ENCODE assay signal across 20 cellular contexts in the genomic region with DNA sequence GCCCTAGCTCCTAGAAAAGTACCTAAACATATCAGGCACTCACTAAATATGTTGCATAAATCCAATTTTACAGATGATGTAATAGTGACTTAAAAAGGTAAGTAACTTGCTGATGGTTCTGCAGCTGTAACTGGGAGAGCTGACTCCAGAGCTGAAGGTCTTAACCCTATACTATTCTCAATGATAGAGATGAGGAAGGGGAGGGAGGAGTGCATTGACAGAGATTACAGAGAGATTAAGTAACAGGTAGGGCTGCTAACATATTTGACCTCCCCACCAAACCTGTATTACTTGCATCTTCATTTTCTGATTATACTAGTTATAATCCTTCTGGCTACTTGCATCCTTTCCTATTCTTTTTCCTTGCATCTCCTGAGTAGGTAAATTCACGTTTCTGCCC.
DNase-seq lines count a peak whose midpoint lies in the region; ATAC-seq and TF ChIP-seq lines count a peak whose summit lies in the region.
"Had no signal": no experiment of that assay in that cellular context is flagged by ENCODE, and none has a peak within 500 bp of the region (broad histone marks: within the 10 kb centered on the region; RNA-seq: fewer than 3 reads in every experiment).

No MANE protein-coding gene starts in this region.

- H3K9me3 ChIP-seq in KOPT-K1 (ENCODE audit: insufficient read depth, low read length, poor library complexity, severe bottlenecking) = no peaks in the 10 kb centered on the region
- H3K9me3 ChIP-seq: BLaER1, Caco-2, HAP-1 had no signal

- H3K36me3 ChIP-seq in KOPT-K1 (ENCODE audit: insufficient read depth, low read length) = no peaks in the 10 kb centered on the region
- H3K36me3 ChIP-seq: BLaER1, HAP-1 had no signal

- no peak for TF ChIP-seq CTCF in WTC11 (IDR thresholded peaks at IDR 0.05)

- no peak for DNase-seq in T-helper 2 cell treated with Interferon-gamma antibody and Interleukin-4, amounts not matched to agents 5 μg/mL and 100 μg/mL, for 36 hours (ENCODE audit: low spot score)
- DNase-seq in T-helper 2 cell (no peak), WTC11 (ENCODE audit: low spot score) (no peak), OCI-M2 (lab: John Stamatoyannopoulos, UW; ENCODE audit: unreplicated experiment) (no peak)
- DNase-seq: Caco-2; CD4-positive, CD25-positive, alpha-beta regulatory T cell; CD8-positive, alpha-beta T cell; DMS153; EL; GDM1; GOT3; HFFc6 had no signal

- POLR2A ChIA-PET in WTC11 (lab: Charles Lee) = no interaction called here

- no peak overlapping the region for H3K27ac Mint-ChIP-seq in T-helper 2 cell treated with Interferon-gamma antibody and Interleukin-4, amounts not matched to agents 5 μg/mL and 100 μg/mL, for 36 hours
- H3K27ac Mint-ChIP-seq in WTC11 = no peak overlapping the region
- H3K27ac Mint-ChIP-seq: B cell; CD8-positive, alpha-beta T cell; HFFc6 had no signal

- H3K36me3 Mint-ChIP-seq in T-helper 2 cell treated with Interferon-gamma antibody and Interleukin-4, amounts not matched to agents 5 μg/mL and 100 μg/mL, for 36 hours (ENCODE audit: low read depth) = peaks cover 17% of the 10 kb centered on the region
- H3K36me3 Mint-ChIP-seq in WTC11 = no peaks in the 10 kb centered on the region
- H3K36me3 Mint-ChIP-seq: CD8-positive, alpha-beta T cell had no signal

- ATAC-seq in WTC11 = peak; percentile 57; the same call in 1 of the 2 replicates
- ATAC-seq in GM18867 (IDR thresholded peaks at IDR 0.05; ENCODE audit: unreplicated experiment) = no peak
- ATAC-seq: CD8-positive, alpha-beta T cell; GM12878 had no signal

- peak overlapping the region; percentile 67 for H3K4me3 Mint-ChIP-seq in T-helper 2 cell treated with Interferon-gamma antibody and Interleukin-4, amounts not matched to agents 5 μg/mL and 100 μg/mL, for 36 hours
- H3K4me3 Mint-ChIP-seq in WTC11 = no peak overlapping the region
- H3K4me3 Mint-ChIP-seq: B cell; CD4-positive, CD25-positive, alpha-beta regulatory T cell; CD8-positive, alpha-beta T cell; HFFc6 had no signal

- peaks cover 13% of the 10 kb centered on the region for H3K9me3 Mint-ChIP-seq in T-helper 2 cell treated with Interferon-gamma antibody and Interleukin-4, amounts not matched to agents 5 μg/mL and 100 μg/mL, for 36 hours
- no peaks in the 10 kb centered on the region for H3K9me3 Mint-ChIP-seq in WTC11
- H3K9me3 Mint-ChIP-seq: CD8-positive, alpha-beta T cell had no signal

- CTCF ChIA-PET in WTC11 (lab: Charles Lee) = no interaction called here

- H3K27me3 Mint-ChIP-seq in T-helper 2 cell treated with Interferon-gamma antibody and Interleukin-4, amounts not matched to agents 5 μg/mL and 100 μg/mL, for 36 hours (ENCODE audit: low read depth) = no peaks in the 10 kb centered on the region
- no peaks in the 10 kb centered on the region for H3K27me3 Mint-ChIP-seq in WTC11 (ENCODE audit: low read depth)
- H3K27me3 Mint-ChIP-seq: B cell; CD4-positive, CD25-positive, alpha-beta regulatory T cell had no signal

- peaks cover 60% of the 10 kb centered on the region for H3K4me1 Mint-ChIP-seq in T-helper 2 cell treated with Interferon-gamma antibody and Interleukin-4, amounts not matched to agents 5 μg/mL and 100 μg/mL, for 36 hours (ENCODE audit: low read depth)
- H3K4me1 Mint-ChIP-seq in WTC11 = peaks cover 9% of the 10 kb centered on the region; the same call in 1 of the 2 replicates
- H3K4me1 Mint-ChIP-seq: B cell had no signal

- H3K27ac ChIP-seq in KOPT-K1 (ENCODE audit: low read depth, low read length, poor library complexity, severe bottlenecking) = peak overlapping the region; percentile 78
- H3K27ac ChIP-seq: 22Rv1, BLaER1, C4-2B had no signal

TF ChIP-seq in WTC11, 78 proteins besides CTCF, POLR2A, EP300 and RAD21:
- no peak for TF ChIP-seq TEAD4 (CRISPR knock-in tag; IDR thresholded peaks at IDR 0.05)
- no peak for TF ChIP-seq NR3C1 (CRISPR knock-in tag; conservative IDR thresholded peaks at IDR 0.05; ENCODE audit: low read depth)
- no peak for TF ChIP-seq ZNF425 (CRISPR knock-in tag; conservative IDR thresholded peaks at IDR 0.05)
- TF ChIP-seq, protein P1, sequence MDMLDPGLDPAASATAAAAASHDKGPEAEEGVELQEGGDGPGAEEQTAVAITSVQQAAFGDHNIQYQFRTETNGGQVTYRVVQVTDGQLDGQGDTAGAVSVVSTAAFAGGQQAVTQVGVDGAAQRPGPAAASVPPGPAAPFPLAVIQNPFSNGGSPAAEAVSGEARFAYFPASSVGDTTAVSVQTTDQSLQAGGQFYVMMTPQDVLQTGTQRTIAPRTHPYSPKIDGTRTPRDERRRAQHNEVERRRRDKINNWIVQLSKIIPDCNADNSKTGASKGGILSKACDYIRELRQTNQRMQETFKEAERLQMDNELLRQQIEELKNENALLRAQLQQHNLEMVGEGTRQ (CRISPR knock-in tag; IDR thresholded peaks at IDR 0.05) = no peak
- TF ChIP-seq HMGA2 (CRISPR knock-in tag; IDR thresholded peaks at IDR 0.05) = no peak
- TF ChIP-seq AFF4 (CRISPR knock-in tag; IDR thresholded peaks at IDR 0.05; ENCODE audit: borderline replicate concordance) = no peak
- no peak for TF ChIP-seq JAZF1 (CRISPR knock-in tag; IDR thresholded peaks at IDR 0.05)
- TF ChIP-seq, protein P2, sequence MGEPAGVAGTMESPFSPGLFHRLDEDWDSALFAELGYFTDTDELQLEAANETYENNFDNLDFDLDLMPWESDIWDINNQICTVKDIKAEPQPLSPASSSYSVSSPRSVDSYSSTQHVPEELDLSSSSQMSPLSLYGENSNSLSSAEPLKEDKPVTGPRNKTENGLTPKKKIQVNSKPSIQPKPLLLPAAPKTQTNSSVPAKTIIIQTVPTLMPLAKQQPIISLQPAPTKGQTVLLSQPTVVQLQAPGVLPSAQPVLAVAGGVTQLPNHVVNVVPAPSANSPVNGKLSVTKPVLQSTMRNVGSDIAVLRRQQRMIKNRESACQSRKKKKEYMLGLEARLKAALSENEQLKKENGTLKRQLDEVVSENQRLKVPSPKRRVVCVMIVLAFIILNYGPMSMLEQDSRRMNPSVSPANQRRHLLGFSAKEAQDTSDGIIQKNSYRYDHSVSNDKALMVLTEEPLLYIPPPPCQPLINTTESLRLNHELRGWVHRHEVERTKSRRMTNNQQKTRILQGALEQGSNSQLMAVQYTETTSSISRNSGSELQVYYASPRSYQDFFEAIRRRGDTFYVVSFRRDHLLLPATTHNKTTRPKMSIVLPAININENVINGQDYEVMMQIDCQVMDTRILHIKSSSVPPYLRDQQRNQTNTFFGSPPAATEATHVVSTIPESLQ (CRISPR knock-in tag; IDR thresholded peaks at IDR 0.05) = no peak
- TF ChIP-seq IRF2 (CRISPR knock-in tag; IDR thresholded peaks at IDR 0.05; ENCODE audit: borderline replicate concordance, low read depth) = no peak
- TF ChIP-seq IRF1 (CRISPR knock-in tag; IDR thresholded peaks at IDR 0.05) = no peak
